In the genomic region with DNA sequence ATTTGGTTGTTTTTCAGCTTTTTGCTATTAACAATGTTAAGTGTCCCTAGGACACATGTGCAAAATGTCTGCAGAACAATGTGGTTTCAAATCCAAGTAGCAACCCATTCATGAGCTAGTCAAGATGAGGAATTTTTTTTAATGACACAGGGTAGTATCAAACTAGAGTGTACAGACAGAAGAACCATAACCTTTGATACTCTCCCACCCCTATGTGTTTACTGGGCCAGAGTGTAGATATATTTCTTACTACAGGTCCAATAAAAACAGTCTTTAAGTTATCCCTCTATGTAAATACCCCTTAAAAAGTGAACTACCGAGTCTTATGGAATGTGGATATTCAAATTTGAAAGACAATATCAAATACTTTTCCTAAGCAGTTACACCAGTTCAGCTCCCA, we compare ENCODE assay signal across 28 cellular contexts.
"Had no signal": no experiment of that assay in that cellular context is flagged by ENCODE, and none has a peak within 500 bp of the region (broad histone marks: within the 10 kb centered on the region; RNA-seq: fewer than 3 reads in every experiment).

No MANE protein-coding gene starts in this region.

- H3K9me3 ChIP-seq: body of pancreas, colonic mucosa, esophagus squamous epithelium had no signal

- H3K27me3 ChIP-seq: body of pancreas, colonic mucosa, esophagus squamous epithelium had no signal

- H3K4me3 Mint-ChIP-seq: activated CD4-positive, alpha-beta memory T cell treated with anti-CD3 and anti-CD28 coated beads for 36 hours; activated CD4-positive, alpha-beta T cell treated with anti-CD3 and anti-CD28 coated beads for 36 hours; activated CD4-positive, alpha-beta T cell treated with anti-CD3 and anti-CD28 coated beads, Interleukin-2, amount 10 ng/mL, durations not matched to agents 24 days and 14 days; activated CD8-positive, alpha-beta T cell treated with anti-CD3 and anti-CD28 coated beads, Interleukin-2, amount 10 ng/mL, durations not matched to agents 7 days and 5 days; activated naive CD4-positive, alpha-beta T cell treated with anti-CD3 and anti-CD28 coated beads, Interleukin-2, amount 10 ng/mL, durations not matched to agents 7 days and 5 days; activated naive CD8-positive, alpha-beta T cell; activated T-cell treated with anti-CD3 and anti-CD28 coated beads, Interleukin-2, amount 50 U/mL, for 4 hours; activated T-helper 1 cell treated with anti-CD3 and anti-CD28 coated beads, Interleukin-12 subunit alpha, Interleukin-12 subunit beta, Interleukin-2, Interleukin-4 antibody, amounts not matched to agents 30 ng/mL and 10 ng/mL and 1 ng/mL, durations not matched to agents 14 hours and 24 hours and 36 hours had no signal

- H3K4me3 ChIP-seq: body of pancreas, colonic mucosa, esophagus squamous epithelium had no signal

- H3K9me3 Mint-ChIP-seq: activated CD4-positive, alpha-beta memory T cell treated with anti-CD3 and anti-CD28 coated beads for 36 hours; activated CD4-positive, alpha-beta T cell treated with anti-CD3 and anti-CD28 coated beads, Interleukin-2, amount 10 ng/mL, durations not matched to agents 24 days and 14 days; activated naive CD4-positive, alpha-beta T cell treated with anti-CD3 and anti-CD28 coated beads, Interleukin-2, amount 10 ng/mL, durations not matched to agents 7 days and 5 days; activated T-cell treated with anti-CD3 and anti-CD28 coated beads, Interleukin-2, amount 50 U/mL, for 4 hours; activated T-helper 1 cell treated with anti-CD3 and anti-CD28 coated beads, Interleukin-12 subunit alpha, Interleukin-12 subunit beta, Interleukin-2, Interleukin-4 antibody, amounts not matched to agents 30 ng/mL and 10 ng/mL and 1 ng/mL, durations not matched to agents 14 hours and 24 hours and 36 hours had no signal

- H3K36me3 ChIP-seq: colonic mucosa had no signal

- H3K4me1 Mint-ChIP-seq: activated CD4-positive, alpha-beta T cell treated with anti-CD3 and anti-CD28 coated beads for 36 hours; activated naive CD4-positive, alpha-beta T cell treated with anti-CD3 and anti-CD28 coated beads, Interleukin-2, amount 10 ng/mL, durations not matched to agents 7 days and 5 days had no signal

- DNase-seq: activated CD4-positive, alpha-beta memory T cell treated with anti-CD3 and anti-CD28 coated beads for 36 hours; activated CD4-positive, alpha-beta T cell treated with anti-CD3 and anti-CD28 coated beads for 36 hours; activated CD4-positive, alpha-beta T cell treated with anti-CD3 and anti-CD28 coated beads, Interleukin-2, amount 10 ng/mL, durations not matched to agents 24 days and 14 days; activated CD4-positive, CD25-positive, alpha-beta regulatory T cell; activated CD4-positive, CD25-positive, alpha-beta regulatory T cell treated with anti-CD3 and anti-CD28 coated beads, Interleukin-2, amount 50 U/mL, for 72 hours; activated CD8-positive, alpha-beta memory T cell treated with anti-CD3 and anti-CD28 coated beads, Interleukin-2, amount 50 U/mL, for 48 hours; activated CD8-positive, alpha-beta T cell treated with anti-CD3 and anti-CD28 coated beads, Interleukin-2, amount 10 ng/mL, durations not matched to agents 7 days and 5 days; activated gamma-delta T cell; activated naive CD4-positive, alpha-beta T cell; activated naive CD4-positive, alpha-beta T cell treated with anti-CD3 and anti-CD28 coated beads, Interleukin-2, amount 10 ng/mL, durations not matched to agents 7 days and 5 days; activated T-cell treated with anti-CD3 and anti-CD28 coated beads for 4 hours; activated T-cell treated with anti-CD3 and anti-CD28 coated beads, Interleukin-2, amount 50 U/mL, for 4 hours; amniotic stem cell; anterior cingulate cortex; body of pancreas; caudate nucleus; cerebellar nuclear complex; colonic mucosa; effector CD8-positive, alpha-beta T cell; esophagus squamous epithelium; head of caudate nucleus; T-helper 2 cell had no signal

- H3K27ac ChIP-seq: body of pancreas, colonic mucosa, epithelial cell of prostate, esophagus squamous epithelium had no signal

- H3K27me3 Mint-ChIP-seq: activated CD4-positive, alpha-beta memory T cell treated with anti-CD3 and anti-CD28 coated beads for 36 hours; activated CD4-positive, alpha-beta T cell treated with anti-CD3 and anti-CD28 coated beads for 36 hours; activated CD4-positive, alpha-beta T cell treated with anti-CD3 and anti-CD28 coated beads, Interleukin-2, amount 10 ng/mL, durations not matched to agents 24 days and 14 days; activated naive CD4-positive, alpha-beta T cell treated with anti-CD3 and anti-CD28 coated beads, Interleukin-2, amount 10 ng/mL, durations not matched to agents 7 days and 5 days; activated naive CD8-positive, alpha-beta T cell had no signal

- H3K27ac Mint-ChIP-seq: activated CD4-positive, alpha-beta memory T cell treated with anti-CD3 and anti-CD28 coated beads for 36 hours; activated CD4-positive, alpha-beta T cell treated with anti-CD3 and anti-CD28 coated beads for 36 hours; activated CD4-positive, alpha-beta T cell treated with anti-CD3 and anti-CD28 coated beads, Interleukin-2, amount 10 ng/mL, durations not matched to agents 24 days and 14 days; activated CD8-positive, alpha-beta T cell treated with anti-CD3 and anti-CD28 coated beads, Interleukin-2, amount 10 ng/mL, durations not matched to agents 7 days and 5 days; activated naive CD4-positive, alpha-beta T cell treated with anti-CD3 and anti-CD28 coated beads, Interleukin-2, amount 10 ng/mL, durations not matched to agents 7 days and 5 days; activated naive CD8-positive, alpha-beta T cell; activated T-helper 1 cell treated with anti-CD3 and anti-CD28 coated beads, Interleukin-12 subunit alpha, Interleukin-12 subunit beta, Interleukin-2, Interleukin-4 antibody, amounts not matched to agents 30 ng/mL and 10 ng/mL and 1 ng/mL, durations not matched to agents 14 hours and 24 hours and 36 hours had no signal

- FAIRE-seq: endometrium, endothelial cell of umbilical vein, frontal cortex had no signal

- H3K4me1 ChIP-seq: colonic mucosa had no signal
